ENCODE assay signal across 9 cellular contexts in the genomic region with DNA sequence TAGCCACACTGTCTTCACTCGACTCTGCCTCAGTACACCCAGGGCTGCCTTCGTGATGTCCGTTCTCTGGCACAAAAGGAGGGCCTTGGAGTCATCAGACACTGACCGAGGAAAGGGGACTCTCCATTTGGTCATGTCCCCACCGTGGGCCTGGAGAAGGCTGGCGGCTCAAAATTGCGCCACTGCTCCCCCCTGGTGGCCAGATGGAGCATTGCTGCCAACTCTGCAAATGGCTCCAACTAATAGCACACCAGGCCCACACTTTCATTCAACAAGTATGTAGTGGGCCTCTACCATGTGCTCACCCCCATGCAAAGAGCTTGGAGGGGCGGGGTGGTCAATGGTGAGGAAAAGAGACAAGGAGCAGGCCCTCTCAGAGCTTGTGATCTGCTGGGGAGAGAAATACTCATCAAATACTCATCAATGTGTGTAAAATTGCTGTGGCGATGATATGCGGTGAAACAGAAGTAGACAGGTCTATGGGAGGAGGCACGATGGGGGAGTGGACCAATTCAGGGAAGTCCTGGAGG. TPM values are rescaled to one million over a fixed set of nuclear protein-coding genes. Genes with fewer than 3 reads are reported as not detected.
A peak's percentile ranks its signal among the peaks of the same experiment; 100 is the strongest.
DNase-seq lines count a peak whose midpoint lies in the region; ATAC-seq and TF ChIP-seq lines count a peak whose summit lies in the region.
"Had no signal": no experiment of that assay in that cellular context is flagged by ENCODE, and none has a peak within 500 bp of the region (broad histone marks: within the 10 kb centered on the region; RNA-seq: fewer than 3 reads in every experiment).

No MANE protein-coding gene starts in this region.

- H3K36me3 Mint-ChIP-seq in activated naive CD8-positive, alpha-beta T cell treated with anti-CD3 and anti-CD28 coated beads, Interleukin-2, amount 10 ng/mL, durations not matched to agents 7 days and 5 days = peaks cover 9% of the 10 kb centered on the region

- H3K27ac ChIP-seq in DND-41 (ENCODE audit: low read length) (peak overlapping the region; percentile 47), cardiac muscle cell (no peak overlapping the region)
- H3K27ac ChIP-seq: epithelial cell of prostate had no signal

- peaks cover 20% of the 10 kb centered on the region for H3K4me1 Mint-ChIP-seq in activated naive CD8-positive, alpha-beta T cell treated with anti-CD3 and anti-CD28 coated beads, Interleukin-2, amount 10 ng/mL, durations not matched to agents 7 days and 5 days

- peak; percentile 98 for TF ChIP-seq CTCF in DND-41 (IDR thresholded peaks at IDR 0.05; ENCODE audit: borderline replicate concordance, extremely low read depth, low read length, poor library complexity, severe bottlenecking)
- peak; percentile 97 for TF ChIP-seq CTCF in cardiac muscle cell (IDR thresholded peaks at IDR 0.05; ENCODE audit: low read depth, low read length)

- H3K4me3 Mint-ChIP-seq in activated naive CD8-positive, alpha-beta T cell treated with anti-CD3 and anti-CD28 coated beads, Interleukin-2, amount 10 ng/mL, durations not matched to agents 7 days and 5 days = no peak overlapping the region

- no peak overlapping the region for H3K4me3 ChIP-seq in DND-41 (ENCODE audit: low read depth in 1 of 2, low read length in 2 of 2)
- H3K4me3 ChIP-seq in cardiac muscle cell = no peak overlapping the region

- H4K20me1 ChIP-seq in DND-41 (ENCODE audit: insufficient read depth, low read length) = no peaks in the 10 kb centered on the region; the same call in 1 of the 2 replicates

- H3K36me3 ChIP-seq in DND-41 (ENCODE audit: insufficient read depth, low read length) (no peaks in the 10 kb centered on the region), cardiac muscle cell (no peaks in the 10 kb centered on the region)

- H3K27ac Mint-ChIP-seq in activated naive CD8-positive, alpha-beta T cell treated with anti-CD3 and anti-CD28 coated beads, Interleukin-2, amount 10 ng/mL, durations not matched to agents 7 days and 5 days = peak overlapping the region; percentile 63

- peaks cover 18% of the 10 kb centered on the region for H3K27me3 Mint-ChIP-seq in activated naive CD8-positive, alpha-beta T cell treated with anti-CD3 and anti-CD28 coated beads, Interleukin-2, amount 10 ng/mL, durations not matched to agents 7 days and 5 days

- no peaks in the 10 kb centered on the region for H3K79me2 ChIP-seq in DND-41 (ENCODE audit: insufficient read depth, low read length)

- H3K4me2 ChIP-seq in DND-41 (ENCODE audit: insufficient read depth, low read length) = no peak overlapping the region

- no peaks in the 10 kb centered on the region for H3K4me1 ChIP-seq in DND-41 (ENCODE audit: insufficient read depth, low read length)
- peaks cover 22% of the 10 kb centered on the region for H3K4me1 ChIP-seq in cardiac muscle cell (ENCODE audit: low read depth)

- no peak overlapping the region for H2AFZ ChIP-seq in DND-41 (ENCODE audit: low read depth, low read length)

- H3K9ac ChIP-seq in DND-41 (ENCODE audit: low read depth, low read length) = no peak overlapping the region

- H3K9me3 ChIP-seq in DND-41 (ENCODE audit: insufficient read depth, low read length, severe bottlenecking) (no peaks in the 10 kb centered on the region), cardiac muscle cell (ENCODE audit: low read depth) (no peaks in the 10 kb centered on the region)

- POLR2A ChIA-PET in activated naive CD8-positive, alpha-beta T cell treated with anti-CD3 and anti-CD28 coated beads, Interleukin-2, amount 10 ng/mL, durations not matched to agents 7 days and 5 days (lab: Charles Lee) = interaction anchor here (2.2 kb wide), 1 partner anchor 74 kb away, joined by 8 read pairs; no protein-coding TSS in a partner anchor

- no peaks in the 10 kb centered on the region for H3K9me3 Mint-ChIP-seq in activated naive CD8-positive, alpha-beta T cell treated with anti-CD3 and anti-CD28 coated beads, Interleukin-2, amount 10 ng/mL, durations not matched to agents 7 days and 5 days

- peaks cover 3% of the 10 kb centered on the region for H3K27me3 ChIP-seq in DND-41 (ENCODE audit: insufficient read depth, low read length, poor library complexity)
- peaks cover 20% of the 10 kb centered on the region for H3K27me3 ChIP-seq in cardiac muscle cell

- ATAC-seq in DND-41 (ENCODE audit: insufficient read depth, low read depth) = peak; percentile 80
- ATAC-seq in activated naive CD8-positive, alpha-beta T cell treated with anti-CD3 and anti-CD28 coated beads, Interleukin-2, amount 10 ng/mL, durations not matched to agents 7 days and 5 days (ENCODE audit: low read depth) = peak; percentile 53
- no peak for ATAC-seq in GM18868 (IDR thresholded peaks at IDR 0.05; ENCODE audit: unreplicated experiment)
- ATAC-seq in GM19463 (IDR thresholded peaks at IDR 0.05; ENCODE audit: unreplicated experiment) = no peak

- DNase-seq in DND-41 = peak; percentile 75
- peak; percentile 94 for DNase-seq in HuH-7 (ENCODE audit: low spot score)
- peak; percentile 49 for DNase-seq in SW480 (ENCODE audit: low spot score)
- DNase-seq in activated naive CD8-positive, alpha-beta T cell treated with anti-CD3 and anti-CD28 coated beads, Interleukin-2, amount 10 ng/mL, durations not matched to agents 7 days and 5 days = peak; percentile 80
- peak; percentile 72 to 77 for DNase-seq in cardiac muscle cell (ENCODE audit: low read depth in 1 of 2, low spot score in 1 of 2)
- DNase-seq in renal cortical epithelial cell (ENCODE audit: low read depth) = peak; percentile 29

RNA-seq across cellular contexts. Expression of a gene that starts 5.2 kb away (rescaled TPM):
- under 1 TPM in 1 of 2 experiments, not detected in 1; 0.17 TPM for total RNA-seq in activated naive CD8-positive, alpha-beta T cell treated with anti-CD3 and anti-CD28 coated beads, Interleukin-2, amount 10 ng/mL, durations not matched to agents 7 days and 5 days
- total RNA-seq in cardiac muscle cell (0.95 and 6.1 TPM in 2 replicates), renal cortical epithelial cell (0.10 TPM in 1 of 2 replicates, not detected in the other)
- polyA plus RNA-seq in cardiac muscle cell = 0.71 and 1.1 TPM in 2 replicates

RNA-seq across cellular contexts. Expression of a gene that starts 7.9 kb away (rescaled TPM):
- 10 to 100 TPM; 25.4 to 30.8 TPM for total RNA-seq in activated naive CD8-positive, alpha-beta T cell treated with anti-CD3 and anti-CD28 coated beads, Interleukin-2, amount 10 ng/mL, durations not matched to agents 7 days and 5 days
- total RNA-seq in cardiac muscle cell (44.6 and 44.7 TPM in 2 replicates), renal cortical epithelial cell (30.6 and 31.3 TPM in 2 replicates)
- polyA plus RNA-seq in cardiac muscle cell = 49.9 and 55.9 TPM in 2 replicates

RNA-seq across cellular contexts. Expression of a gene that starts 28.5 kb away (rescaled TPM):
- not detected for total RNA-seq in activated naive CD8-positive, alpha-beta T cell treated with anti-CD3 and anti-CD28 coated beads, Interleukin-2, amount 10 ng/mL, durations not matched to agents 7 days and 5 days
- total RNA-seq in cardiac muscle cell (0.83 and 0.85 TPM in 2 replicates), renal cortical epithelial cell (not detected in 2 replicates)
- polyA plus RNA-seq in cardiac muscle cell = 0.76 and 1.3 TPM in 2 replicates

RNA-seq across cellular contexts. Expression of a gene that starts 58.1 kb away (rescaled TPM):
- not detected for total RNA-seq in activated naive CD8-positive, alpha-beta T cell treated with anti-CD3 and anti-CD28 coated beads, Interleukin-2, amount 10 ng/mL, durations not matched to agents 7 days and 5 days
- 2.5 and 4.0 TPM in 2 replicates for total RNA-seq in cardiac muscle cell
- 1.9 and 3.1 TPM in 2 replicates for polyA plus RNA-seq in cardiac muscle cell
- total RNA-seq in renal cortical epithelial cell = not detected in 2 replicates

RNA-seq across cellular contexts. Expression of a gene that starts 59.1 kb away (rescaled TPM):
- total RNA-seq in activated naive CD8-positive, alpha-beta T cell treated with anti-CD3 and anti-CD28 coated beads, Interleukin-2, amount 10 ng/mL, durations not matched to agents 7 days and 5 days = not detected
- total RNA-seq in cardiac muscle cell = not detected in 2 replicates
- not detected in 2 replicates for polyA plus RNA-seq in cardiac muscle cell
- total RNA-seq in renal cortical epithelial cell = not detected in 2 replicates

Comparison
In these comparisons a context has a peak if more than half of its experiments do, and no peak if none do; other contexts are left out.
1. ATAC-seq: peak in DND-41 (single experiment) and activated naive CD8-positive, alpha-beta T cell treated with anti-CD3 and anti-CD28 coated beads, Interleukin-2, amount 10 ng/mL, durations not matched to agents 7 days and 5 days (single experiment); none in GM18868 (single experiment) and GM19463 (single experiment).
2. DNase-seq: peak in every context shown above with its lines; median percentile 94 in HuH-7; 80 in activated naive CD8-positive, alpha-beta T cell treated with anti-CD3 and anti-CD28 coated beads, Interleukin-2, amount 10 ng/mL, durations not matched to agents 7 days and 5 days; 75 in DND-41; 74 in cardiac muscle cell; 49 in SW480; 29 in renal cortical epithelial cell.